Comparison of ENCODE assay signal across 9 cellular contexts in the genomic region with DNA sequence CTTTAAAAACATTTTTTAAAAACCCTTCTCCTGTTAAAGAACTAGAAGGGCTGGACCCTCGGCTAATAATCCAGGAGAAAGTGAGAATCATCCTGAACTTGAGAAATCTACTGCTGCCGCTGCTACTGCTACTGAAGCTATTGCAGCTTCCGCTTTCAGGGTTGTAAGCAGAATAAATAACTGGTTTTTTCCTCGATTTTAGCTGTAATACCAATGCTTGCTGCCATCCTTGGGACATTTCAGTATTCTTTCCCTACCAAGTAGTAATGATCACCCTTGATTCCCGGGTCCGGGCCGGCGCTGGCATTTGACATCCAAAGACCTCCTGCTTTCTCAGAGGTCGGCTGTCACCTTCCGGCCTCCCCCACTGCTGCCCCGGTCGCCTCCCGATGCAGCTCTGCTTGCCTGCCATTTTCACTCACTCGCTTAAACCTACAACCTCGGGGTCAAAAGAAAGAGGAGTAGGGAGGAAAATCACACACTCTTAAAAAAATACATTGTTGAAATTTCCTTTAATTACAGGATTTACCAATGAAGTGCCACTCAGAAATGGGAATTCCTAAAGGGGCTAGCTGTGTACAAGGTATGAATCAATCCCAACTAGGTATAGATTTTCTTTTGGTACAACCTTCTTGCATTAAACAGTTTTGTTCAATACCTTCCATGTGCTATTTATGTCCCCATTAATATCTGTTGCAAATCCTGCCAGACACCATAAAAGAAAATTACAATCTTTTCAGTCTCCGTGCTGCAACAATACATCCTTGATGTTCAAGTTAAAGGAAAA. TPM values are rescaled to one million over a fixed set of nuclear protein-coding genes. Genes with fewer than 3 reads are reported as not detected.
DNase-seq lines count a peak whose midpoint lies in the region; ATAC-seq and TF ChIP-seq lines count a peak whose summit lies in the region.
"Had no signal": no experiment of that assay in that cellular context is flagged by ENCODE, and none has a peak within 500 bp of the region (broad histone marks: within the 10 kb centered on the region; RNA-seq: fewer than 3 reads in every experiment).

No MANE protein-coding gene starts in this region.

- CTCF ChIA-PET in activated CD4-positive, alpha-beta T cell treated with anti-CD3 and anti-CD28 coated beads for 36 hours (lab: Charles Lee), result interaction anchor here (0.7 to 1.2 kb wide), 2 partner anchors 110 to 515 kb away, joined by 3 to 5 read pairs; no protein-coding TSS in a partner anchor

- peaks cover 0 to 3% (median 0%) of the 10 kb centered on the region in 5 donors for H3K9me3 ChIP-seq in subcutaneous abdominal adipose tissue (ENCODE audit: control insufficient read depth in 5 of 5, low read length in 5 of 5)

- peaks cover 2 to 50% (median 42%) of the 10 kb centered on the region in 5 donors for H3K4me1 ChIP-seq in subcutaneous abdominal adipose tissue (ENCODE audit: control insufficient read depth in 5 of 5, insufficient read depth in 5 of 5, low read length in 5 of 5)

- no peak overlapping the region for H3K9ac ChIP-seq in subcutaneous abdominal adipose tissue (ENCODE audit: low read length in 5 of 5)
- H3K9ac ChIP-seq: BLaER1 had no signal

- peak; percentile 21 for DNase-seq in activated CD4-positive, alpha-beta T cell treated with anti-CD3 and anti-CD28 coated beads for 36 hours
- no peak for DNase-seq in activated CD4-positive, alpha-beta T cell treated with anti-CD3 and anti-CD28 coated beads, Interleukin-2, amount 50 U/mL, for 4 hours
- DNase-seq in astrocyte of the cerebellum (ENCODE audit: low read depth), result no peak
- peak; percentile 41 for DNase-seq in left kidney (ENCODE audit: low read depth, low spot score)
- no peak for DNase-seq in NCI-H345 (lab: John Stamatoyannopoulos, UW)

- peaks cover 77% of the 10 kb centered on the region for H3K27me3 Mint-ChIP-seq in activated CD4-positive, alpha-beta T cell treated with anti-CD3 and anti-CD28 coated beads for 36 hours

- H3K36me3 Mint-ChIP-seq in activated CD4-positive, alpha-beta T cell treated with anti-CD3 and anti-CD28 coated beads for 36 hours (ENCODE audit: low read depth), result no peaks in the 10 kb centered on the region

- H3K27ac Mint-ChIP-seq in activated CD4-positive, alpha-beta T cell treated with anti-CD3 and anti-CD28 coated beads for 36 hours, result no peak overlapping the region

- POLR2A ChIA-PET in activated CD4-positive, alpha-beta T cell treated with anti-CD3 and anti-CD28 coated beads for 36 hours (lab: Charles Lee), result no interaction called here

- ATAC-seq in activated CD4-positive, alpha-beta T cell treated with anti-CD3 and anti-CD28 coated beads for 36 hours, result no peak
- no peak for ATAC-seq in GM21528 (IDR thresholded peaks at IDR 0.05; ENCODE audit: low FRiP score, unreplicated experiment)
- no peak for ATAC-seq in HG02763 (IDR thresholded peaks at IDR 0.05; ENCODE audit: unreplicated experiment)

- H3K27ac ChIP-seq in subcutaneous abdominal adipose tissue (ENCODE audit: low read depth, low read length), result peak overlapping the region; percentile 50
- H3K27ac ChIP-seq: BLaER1 had no signal

- H3K4me3 Mint-ChIP-seq in activated CD4-positive, alpha-beta T cell treated with anti-CD3 and anti-CD28 coated beads for 36 hours, result peak overlapping the region; percentile 49

- in situ Hi-C loops in astrocyte of the cerebellum (cut with HindIII; ENCODE audit: low sequenced_read_pairs), result loop anchor here (10.0 kb wide), 1 partner anchor 519 kb away; no protein-coding TSS in a partner anchor

- intact Hi-C loops in activated CD4-positive, alpha-beta T cell treated with anti-CD3 and anti-CD28 coated beads for 36 hours (cut with DNase I, micrococcal nuclease), result no loop called here

- H3K9me3 Mint-ChIP-seq in activated CD4-positive, alpha-beta T cell treated with anti-CD3 and anti-CD28 coated beads for 36 hours (ENCODE audit: low read depth), result no peaks in the 10 kb centered on the region

- H3K36me3 ChIP-seq in subcutaneous abdominal adipose tissue (ENCODE audit: control insufficient read depth in 5 of 5, insufficient read depth in 5 of 5, low read length in 5 of 5), result no peaks in the 10 kb centered on the region
- H3K36me3 ChIP-seq: BLaER1 had no signal

- peaks cover 55 to 87% (median 70%) of the 10 kb centered on the region in 5 donors for H3K27me3 ChIP-seq in subcutaneous abdominal adipose tissue (ENCODE audit: control insufficient read depth in 5 of 5, insufficient read depth in 4 of 5, low read length in 5 of 5)

- peak overlapping the region; percentile 76 for H3K4me3 ChIP-seq in astrocyte of the cerebellum (ENCODE audit: low read depth, low read length)
- H3K4me3 ChIP-seq in subcutaneous abdominal adipose tissue (ENCODE audit: low read depth in 1 of 5, low read length in 5 of 5), result peak overlapping the region in 4 of 5 donors; percentile 35 to 74 (median 73)

- no peak for TF ChIP-seq CTCF in astrocyte of the cerebellum (IDR thresholded peaks at IDR 0.05; ENCODE audit: low read depth, low read length, missing control alignments)

- peaks cover 40% of the 10 kb centered on the region for H3K4me1 Mint-ChIP-seq in activated CD4-positive, alpha-beta T cell treated with anti-CD3 and anti-CD28 coated beads for 36 hours

RNA-seq across cellular contexts. Expression of a gene that starts 0.7 kb away (rescaled TPM):
- total RNA-seq in activated CD4-positive, alpha-beta T cell treated with anti-CD3 and anti-CD28 coated beads for 36 hours, result not detected

Comparison
In these comparisons a context has a peak if more than half of its experiments do, and no peak if none do; other contexts are left out.
1. DNase-seq: peak in activated CD4-positive, alpha-beta T cell treated with anti-CD3 and anti-CD28 coated beads for 36 hours (single experiment) and left kidney (single experiment); none in activated CD4-positive, alpha-beta T cell treated with anti-CD3 and anti-CD28 coated beads, Interleukin-2, amount 50 U/mL, for 4 hours (0 of 2), astrocyte of the cerebellum (single experiment) and NCI-H345 (single experiment).